Comparison of ENCODE assay signal across 22 cellular contexts in genomic region chr3:125461896-125462295, GRCh38.
"Had no signal": no experiment of that assay in that cellular context is flagged by ENCODE, and none has a peak within 500 bp of the region (broad histone marks: within the 10 kb centered on the region; RNA-seq: fewer than 3 reads in every experiment).

No MANE protein-coding gene starts in this region.

- DNase-seq: dorsolateral prefrontal cortex; effector CD4-positive, alpha-beta T cell; hypothalamus; immature natural killer cell; left ventricle myocardium superior; lower lobe of right lung; mesenchymal stem cell; midbrain; naive thymus-derived CD4-positive, alpha-beta T cell; psoas muscle; right cardiac atrium; sigmoid colon; stimulated activated CD4-positive, alpha-beta T cell treated with anti-CD3 and anti-CD28 coated beads, Interleukin-2, amount 100 ng/mL, for 24 hours; stimulated activated CD4-positive, alpha-beta T cell treated with anti-CD3 and anti-CD28 coated beads, Interleukin-4, amount 100 ng/mL, for 24 hours; upper lobe of left lung had no signal

- H3K27ac Mint-ChIP-seq: immature natural killer cell; naive thymus-derived CD4-positive, alpha-beta T cell; nephron; neural progenitor cell; stimulated activated memory B cell treated with anti-CD40 and anti-IgM and Interleukin-4, amounts not matched to agents 10 μg/mL and 1 μg/mL and 100 μg/mL, for 72 hours; stimulated activated naive CD8-positive, alpha-beta T cell treated with anti-CD3 and anti-CD28 coated beads, Interleukin-15, Interleukin-2, amounts not matched to agents 100 ng/mL and 50 ng/mL, for 24 hours had no signal

- H3K4me3 ChIP-seq: dorsolateral prefrontal cortex, esophagus muscularis mucosa, lower lobe of right lung, neural progenitor cell, psoas muscle, sigmoid colon, thoracic aorta, tibial nerve, upper lobe of left lung had no signal

- H3K4me3 Mint-ChIP-seq: immature natural killer cell; naive thymus-derived CD4-positive, alpha-beta T cell; nephron; neural progenitor cell; stimulated activated memory B cell treated with anti-CD40 and anti-IgM and Interleukin-4, amounts not matched to agents 10 μg/mL and 1 μg/mL and 100 μg/mL, for 72 hours; stimulated activated naive CD8-positive, alpha-beta T cell treated with anti-CD3 and anti-CD28 coated beads, Interleukin-15, Interleukin-2, amounts not matched to agents 100 ng/mL and 50 ng/mL, for 24 hours had no signal

- H3K4me1 Mint-ChIP-seq: immature natural killer cell; naive thymus-derived CD4-positive, alpha-beta T cell; nephron; neural progenitor cell; stimulated activated memory B cell treated with anti-CD40 and anti-IgM and Interleukin-4, amounts not matched to agents 10 μg/mL and 1 μg/mL and 100 μg/mL, for 72 hours had no signal

- H3K27me3 Mint-ChIP-seq: naive thymus-derived CD4-positive, alpha-beta T cell; stimulated activated memory B cell treated with anti-CD40 and anti-IgM and Interleukin-4, amounts not matched to agents 10 μg/mL and 1 μg/mL and 100 μg/mL, for 72 hours; stimulated activated naive CD8-positive, alpha-beta T cell treated with anti-CD3 and anti-CD28 coated beads, Interleukin-15, Interleukin-2, amounts not matched to agents 100 ng/mL and 50 ng/mL, for 24 hours had no signal

- H3K9me3 Mint-ChIP-seq: immature natural killer cell; naive thymus-derived CD4-positive, alpha-beta T cell; stimulated activated memory B cell treated with anti-CD40 and anti-IgM and Interleukin-4, amounts not matched to agents 10 μg/mL and 1 μg/mL and 100 μg/mL, for 72 hours; stimulated activated naive CD8-positive, alpha-beta T cell treated with anti-CD3 and anti-CD28 coated beads, Interleukin-15, Interleukin-2, amounts not matched to agents 100 ng/mL and 50 ng/mL, for 24 hours had no signal
